ENCODE assay signal across 2 cellular contexts in the genomic region with DNA sequence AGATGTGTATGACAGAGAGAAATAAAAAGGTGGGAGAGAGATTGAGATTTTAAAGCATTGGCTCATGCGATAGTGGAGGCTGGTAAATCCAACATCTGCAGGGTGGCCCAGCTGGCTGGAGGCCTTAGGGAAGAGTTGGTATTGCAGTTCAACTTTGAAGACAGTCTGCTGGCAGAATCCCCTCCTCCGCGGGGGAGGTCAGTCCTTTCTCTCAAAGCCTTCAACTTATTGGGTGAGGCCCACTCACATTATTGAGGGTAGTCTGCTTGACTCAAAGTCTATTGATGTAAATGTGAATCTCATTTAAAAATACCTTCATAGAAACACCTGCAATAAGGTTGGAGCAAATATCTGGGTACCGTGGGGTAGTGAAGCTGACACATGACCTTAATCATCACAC.
A peak's percentile ranks its signal among the peaks of the same experiment; 100 is the strongest.
TF ChIP-seq lines count a peak whose summit lies in the region.

No MANE protein-coding gene starts in this region.

TF ChIP-seq in GM23338, 12 proteins besides CTCF, POLR2A, EP300 and RAD21 (continued from another document):
- TF ChIP-seq, protein P1, sequence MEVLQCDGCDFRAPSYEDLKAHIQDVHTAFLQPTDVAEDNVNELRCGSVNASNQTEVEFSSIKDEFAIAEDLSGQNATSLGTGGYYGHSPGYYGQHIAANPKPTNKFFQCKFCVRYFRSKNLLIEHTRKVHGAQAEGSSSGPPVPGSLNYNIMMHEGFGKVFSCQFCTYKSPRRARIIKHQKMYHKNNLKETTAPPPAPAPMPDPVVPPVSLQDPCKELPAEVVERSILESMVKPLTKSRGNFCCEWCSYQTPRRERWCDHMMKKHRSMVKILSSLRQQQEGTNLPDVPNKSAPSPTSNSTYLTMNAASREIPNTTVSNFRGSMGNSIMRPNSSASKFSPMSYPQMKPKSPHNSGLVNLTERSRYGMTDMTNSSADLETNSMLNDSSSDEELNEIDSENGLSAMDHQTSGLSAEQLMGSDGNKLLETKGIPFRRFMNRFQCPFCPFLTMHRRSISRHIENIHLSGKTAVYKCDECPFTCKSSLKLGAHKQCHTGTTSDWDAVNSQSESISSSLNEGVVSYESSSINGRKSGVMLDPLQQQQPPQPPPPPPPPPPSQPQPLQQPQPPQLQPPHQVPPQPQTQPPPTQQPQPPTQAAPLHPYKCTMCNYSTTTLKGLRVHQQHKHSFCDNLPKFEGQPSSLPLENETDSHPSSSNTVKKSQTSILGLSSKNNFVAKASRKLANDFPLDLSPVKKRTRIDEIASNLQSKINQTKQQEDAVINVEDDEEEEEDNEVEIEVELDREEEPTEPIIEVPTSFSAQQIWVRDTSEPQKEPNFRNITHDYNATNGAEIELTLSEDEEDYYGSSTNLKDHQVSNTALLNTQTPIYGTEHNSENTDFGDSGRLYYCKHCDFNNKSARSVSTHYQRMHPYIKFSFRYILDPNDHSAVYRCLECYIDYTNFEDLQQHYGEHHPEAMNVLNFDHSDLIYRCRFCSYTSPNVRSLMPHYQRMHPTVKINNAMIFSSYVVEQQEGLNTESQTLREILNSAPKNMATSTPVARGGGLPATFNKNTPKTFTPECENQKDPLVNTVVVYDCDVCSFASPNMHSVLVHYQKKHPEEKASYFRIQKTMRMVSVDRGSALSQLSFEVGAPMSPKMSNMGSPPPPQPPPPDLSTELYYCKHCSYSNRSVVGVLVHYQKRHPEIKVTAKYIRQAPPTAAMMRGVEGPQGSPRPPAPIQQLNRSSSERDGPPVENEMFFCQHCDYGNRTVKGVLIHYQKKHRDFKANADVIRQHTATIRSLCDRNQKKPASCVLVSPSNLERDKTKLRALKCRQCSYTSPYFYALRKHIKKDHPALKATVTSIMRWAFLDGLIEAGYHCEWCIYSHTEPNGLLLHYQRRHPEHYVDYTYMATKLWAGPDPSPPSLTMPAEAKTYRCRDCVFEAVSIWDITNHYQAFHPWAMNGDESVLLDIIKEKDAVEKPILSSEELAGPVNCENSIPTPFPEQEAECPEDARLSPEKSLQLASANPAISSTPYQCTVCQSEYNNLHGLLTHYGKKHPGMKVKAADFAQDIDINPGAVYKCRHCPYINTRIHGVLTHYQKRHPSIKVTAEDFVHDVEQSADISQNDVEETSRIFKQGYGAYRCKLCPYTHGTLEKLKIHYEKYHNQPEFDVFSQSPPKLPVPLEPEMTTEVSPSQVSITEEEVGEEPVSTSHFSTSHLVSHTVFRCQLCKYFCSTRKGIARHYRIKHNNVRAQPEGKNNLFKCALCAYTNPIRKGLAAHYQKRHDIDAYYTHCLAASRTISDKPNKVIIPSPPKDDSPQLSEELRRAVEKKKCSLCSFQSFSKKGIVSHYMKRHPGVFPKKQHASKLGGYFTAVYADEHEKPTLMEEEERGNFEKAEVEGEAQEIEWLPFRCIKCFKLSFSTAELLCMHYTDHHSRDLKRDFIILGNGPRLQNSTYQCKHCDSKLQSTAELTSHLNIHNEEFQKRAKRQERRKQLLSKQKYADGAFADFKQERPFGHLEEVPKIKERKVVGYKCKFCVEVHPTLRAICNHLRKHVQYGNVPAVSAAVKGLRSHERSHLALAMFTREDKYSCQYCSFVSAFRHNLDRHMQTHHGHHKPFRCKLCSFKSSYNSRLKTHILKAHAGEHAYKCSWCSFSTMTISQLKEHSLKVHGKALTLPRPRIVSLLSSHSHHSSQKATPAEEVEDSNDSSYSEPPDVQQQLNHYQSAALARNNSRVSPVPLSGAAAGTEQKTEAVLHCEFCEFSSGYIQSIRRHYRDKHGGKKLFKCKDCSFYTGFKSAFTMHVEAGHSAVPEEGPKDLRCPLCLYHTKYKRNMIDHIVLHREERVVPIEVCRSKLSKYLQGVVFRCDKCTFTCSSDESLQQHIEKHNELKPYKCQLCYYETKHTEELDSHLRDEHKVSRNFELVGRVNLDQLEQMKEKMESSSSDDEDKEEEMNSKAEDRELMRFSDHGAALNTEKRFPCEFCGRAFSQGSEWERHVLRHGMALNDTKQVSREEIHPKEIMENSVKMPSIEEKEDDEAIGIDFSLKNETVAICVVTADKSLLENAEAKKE (CRISPR knock-in tag; IDR thresholded peaks at IDR 0.05) = no peak
- TF ChIP-seq, protein P2, sequence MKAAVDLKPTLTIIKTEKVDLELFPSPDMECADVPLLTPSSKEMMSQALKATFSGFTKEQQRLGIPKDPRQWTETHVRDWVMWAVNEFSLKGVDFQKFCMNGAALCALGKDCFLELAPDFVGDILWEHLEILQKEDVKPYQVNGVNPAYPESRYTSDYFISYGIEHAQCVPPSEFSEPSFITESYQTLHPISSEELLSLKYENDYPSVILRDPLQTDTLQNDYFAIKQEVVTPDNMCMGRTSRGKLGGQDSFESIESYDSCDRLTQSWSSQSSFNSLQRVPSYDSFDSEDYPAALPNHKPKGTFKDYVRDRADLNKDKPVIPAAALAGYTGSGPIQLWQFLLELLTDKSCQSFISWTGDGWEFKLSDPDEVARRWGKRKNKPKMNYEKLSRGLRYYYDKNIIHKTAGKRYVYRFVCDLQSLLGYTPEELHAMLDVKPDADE (IDR thresholded peaks at IDR 0.05) = no peak

TF ChIP-seq in K562, 482 proteins besides CTCF, POLR2A, EP300 and RAD21 (continued from another document):
- TF ChIP-seq ZNF134 (CRISPR knock-in tag; conservative IDR thresholded peaks at IDR 0.05) (0 out of 2 replicates have a peak, but pooled peaks have one; percentile 51), BMI1 (IDR thresholded peaks at IDR 0.05; ENCODE audit: low read length) (peak; percentile 15; the same call in 1 of the 2 replicates), RBM39 (optimal IDR thresholded peaks at IDR 0.05; ENCODE audit: low read depth, low read length) (no peak), ZNF583 (CRISPR knock-in tag; IDR thresholded peaks at IDR 0.05) (no peak), ASH1L (IDR thresholded peaks at IDR 0.05; ENCODE audit: borderline replicate concordance, low read depth, partially characterized antibody) (no peak)
